ENCODE assay signal across 22 cellular contexts in the genomic region with DNA sequence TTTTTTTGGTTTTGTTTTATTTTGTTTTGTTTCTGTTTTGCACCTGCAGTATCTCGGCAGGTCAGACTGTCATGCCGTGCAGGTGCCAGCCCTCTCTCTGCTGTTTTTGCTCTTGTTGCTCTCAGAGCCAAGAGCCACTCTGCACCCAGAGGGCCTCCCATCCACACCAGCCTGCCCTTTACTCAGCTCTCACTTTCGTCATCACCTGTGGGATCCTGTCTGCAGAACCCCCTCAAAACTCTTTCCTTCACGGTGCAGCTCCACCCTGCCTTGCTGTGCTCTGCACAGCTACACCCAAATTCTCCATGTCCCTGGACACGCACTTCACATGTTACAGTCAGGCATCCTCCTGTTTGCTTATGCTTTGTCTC. TPM values are rescaled to one million over a fixed set of nuclear protein-coding genes. Genes with fewer than 3 reads are reported as not detected.
DNase-seq lines count a peak whose midpoint lies in the region; ATAC-seq and TF ChIP-seq lines count a peak whose summit lies in the region.
"Had no signal": no experiment of that assay in that cellular context is flagged by ENCODE, and none has a peak within 500 bp of the region (broad histone marks: within the 10 kb centered on the region; RNA-seq: fewer than 3 reads in every experiment).

No MANE protein-coding gene starts in this region.

- TF ChIP-seq CTCF in ascending aorta (IDR thresholded peaks at IDR 0.05) = no peak
- TF ChIP-seq CTCF in lower lobe of right lung (IDR thresholded peaks at IDR 0.05) = no peak
- no peak for TF ChIP-seq CTCF in thoracic aorta (IDR thresholded peaks at IDR 0.05)

- intact Hi-C loops in ascending aorta (cut with DNase I) (no loop called here), lower lobe of right lung (cut with DNase I) (no loop called here)

- ATAC-seq in lower lobe of right lung = no peak
- no peak for ATAC-seq in thoracic aorta (ENCODE audit: insufficient number of reproducible peaks, low FRiP score, low read depth)
- ATAC-seq in HG02981 (IDR thresholded peaks at IDR 0.05; ENCODE audit: unreplicated experiment) = no peak
- ATAC-seq: naive thymus-derived CD4-positive, alpha-beta T cell; PC-3; SK-N-SH treated with all-trans-retinoic acid at 6 μM for 48 hours had no signal

- H3K36me3 ChIP-seq in ascending aorta = peaks cover 3 to 15% of the 10 kb centered on the region in 2 donors
- no peaks in the 10 kb centered on the region for H3K36me3 ChIP-seq in lower lobe of right lung
- no peaks in the 10 kb centered on the region for H3K36me3 ChIP-seq in thoracic aorta

- peaks cover 0 to 23% of the 10 kb centered on the region in 2 donors for H3K4me1 ChIP-seq in ascending aorta
- peaks cover 36% of the 10 kb centered on the region for H3K4me1 ChIP-seq in lower lobe of right lung
- H3K4me1 ChIP-seq in thoracic aorta (ENCODE audit: control insufficient read depth in 1 of 2, low read depth in 2 of 2) = peaks cover 8 to 62% of the 10 kb centered on the region in 2 donors

- peak overlapping the region; percentile 51 to 62 for H3K4me3 ChIP-seq in ascending aorta
- peak overlapping the region; percentile 52 for H3K4me3 ChIP-seq in lower lobe of right lung
- peak overlapping the region; percentile 77 for H3K4me3 ChIP-seq in thoracic aorta

- H3K27me3 ChIP-seq in ascending aorta = no peaks in the 10 kb centered on the region
- no peaks in the 10 kb centered on the region for H3K27me3 ChIP-seq in lower lobe of right lung (ENCODE audit: low read depth)
- no peaks in the 10 kb centered on the region for H3K27me3 ChIP-seq in thoracic aorta (replicated peaks; ENCODE audit: insufficient read depth)

- H3K9me3 ChIP-seq in ascending aorta = no peaks in the 10 kb centered on the region
- no peaks in the 10 kb centered on the region for H3K9me3 ChIP-seq in lower lobe of right lung
- no peaks in the 10 kb centered on the region for H3K9me3 ChIP-seq in thoracic aorta

- DNase-seq in ascending aorta (ENCODE audit: low spot score in 2 of 2) (no peak), lower lobe of right lung (no peak), thoracic aorta (ENCODE audit: low spot score) (no peak), D341Med (ENCODE audit: low spot score) (no peak), NCI-H146 (lab: John Stamatoyannopoulos, UW) (no peak)
- DNase-seq: activated CD4-positive, alpha-beta T cell treated with anti-CD3 and anti-CD28 coated beads, Interleukin-2, amount 10 ng/mL, durations not matched to agents 24 days and 14 days; activated naive CD4-positive, alpha-beta T cell treated with anti-CD3 and anti-CD28 coated beads, Interleukin-2, amount 50 U/mL, for 16 hours; activated T-cell treated with anti-CD3 and anti-CD28 coated beads, Interleukin-2, amount 50 U/mL, for 1 hour; effector CD8-positive, alpha-beta T cell; left colon; naive thymus-derived CD4-positive, alpha-beta T cell; NCI-H1930; NCI-H524; PC-3; posterior cingulate gyrus; substantia nigra had no signal

- H3K27ac ChIP-seq in ascending aorta (peak overlapping the region; percentile 83 to 84), lower lobe of right lung (peak overlapping the region; percentile 76), thoracic aorta (peak overlapping the region; percentile 96)

RNA-seq across cellular contexts. Expression of a gene that starts 2.6 kb away (rescaled TPM):
- total RNA-seq in ascending aorta (128 TPM), lower lobe of right lung (160 TPM), thoracic aorta (100 to 1,000 TPM; 117 to 146 TPM)

RNA-seq across cellular contexts. Expression of a gene that starts 9.2 kb away (rescaled TPM):
- not detected for total RNA-seq in ascending aorta
- 2.1 TPM for total RNA-seq in lower lobe of right lung
- total RNA-seq in thoracic aorta = 1 to 10 TPM in 1 of 2 donors, under 1 TPM in 1; 0.68 to 2.8 TPM
- total RNA-seq: M059J had no signal

RNA-seq across cellular contexts. Expression of a gene that starts 20.4 kb away (rescaled TPM):
- total RNA-seq in ascending aorta (29.7 TPM), lower lobe of right lung (81.6 TPM), thoracic aorta (10 to 100 TPM; 41.2 to 82.5 TPM)

RNA-seq across cellular contexts. Expression of a gene that starts 29.5 kb away (rescaled TPM):
- 66.1 TPM for total RNA-seq in ascending aorta
- 65.3 TPM for total RNA-seq in lower lobe of right lung
- 100 to 1,000 TPM in 1 of 2 donors, 10 to 100 TPM in 1; 99.6 to 122 TPM for total RNA-seq in thoracic aorta

RNA-seq across cellular contexts. Expression of a gene that starts 47.0 kb away (rescaled TPM):
- total RNA-seq in ascending aorta = not detected
- total RNA-seq in lower lobe of right lung = not detected
- total RNA-seq in thoracic aorta = not detected
- total RNA-seq: activated CD4-positive, alpha-beta T cell treated with anti-CD3 and anti-CD28 coated beads, Interleukin-2, amount 10 ng/mL, durations not matched to agents 24 days and 14 days; bronchial epithelial cell; H4; HT-29; M059J; naive thymus-derived CD4-positive, alpha-beta T cell; PC-3 had no signal
